In the genomic region with DNA sequence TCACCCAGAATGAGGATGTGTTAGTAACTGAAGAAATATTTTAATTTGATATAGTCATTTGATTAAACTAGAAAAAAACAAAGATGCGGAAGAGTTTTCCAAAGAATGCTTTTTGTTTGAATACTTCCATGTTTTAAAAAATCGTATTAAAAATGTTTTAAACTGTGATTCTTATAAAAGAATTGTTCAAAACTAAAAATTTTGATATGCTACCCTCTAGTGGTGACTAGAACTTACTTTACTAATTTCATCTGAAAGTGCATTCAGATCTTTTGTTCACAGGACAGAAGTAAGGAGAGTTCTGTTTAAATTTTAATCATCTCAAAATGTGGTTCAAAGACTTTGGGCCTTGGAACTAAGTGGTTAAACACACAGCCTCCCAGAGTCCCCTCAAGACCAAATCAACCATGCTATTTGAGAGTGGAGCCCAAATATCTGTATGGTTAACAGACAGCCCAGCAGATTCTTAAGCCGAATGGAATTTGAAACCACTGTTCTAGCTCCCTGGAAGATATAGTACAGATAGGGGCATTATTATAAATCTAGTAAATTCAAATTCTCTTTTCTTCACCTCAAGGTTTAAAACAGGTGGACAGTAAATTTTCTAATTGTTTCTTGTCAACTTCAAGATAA, we compare ENCODE assay signal across 13 cellular contexts. TPM values are rescaled to one million over a fixed set of nuclear protein-coding genes. Genes with fewer than 3 reads are reported as not detected.
DNase-seq lines count a peak whose midpoint lies in the region; ATAC-seq and TF ChIP-seq lines count a peak whose summit lies in the region.
"Had no signal": no experiment of that assay in that cellular context is flagged by ENCODE, and none has a peak within 500 bp of the region (broad histone marks: within the 10 kb centered on the region; RNA-seq: fewer than 3 reads in every experiment).

No MANE protein-coding gene starts in this region.

- no peaks in the 10 kb centered on the region for H3K36me3 ChIP-seq in MM.1S (replicated peaks; ENCODE audit: insufficient read depth, low read length)
- H3K36me3 ChIP-seq: thoracic aorta had no signal

- no peaks in the 10 kb centered on the region for H4K20me1 ChIP-seq in MM.1S (ENCODE audit: insufficient read depth, low read length)

- H3K4me3 Mint-ChIP-seq in brain, result no peak overlapping the region
- H3K4me3 Mint-ChIP-seq in neural crest cell, result no peak overlapping the region
- H3K4me3 Mint-ChIP-seq: activated B cell treated with CpG ODN at 0.5 μM for 24 hours had no signal

- H3K9me3 Mint-ChIP-seq in brain (no peaks in the 10 kb centered on the region), neural crest cell (peaks cover 5% of the 10 kb centered on the region)
- H3K9me3 Mint-ChIP-seq: activated B cell treated with CpG ODN at 0.5 μM for 24 hours had no signal

- no peaks in the 10 kb centered on the region for H3K79me2 ChIP-seq in MM.1S (ENCODE audit: low read length)

- H3K4me1 ChIP-seq in MM.1S (ENCODE audit: low read length), result 0 out of 2 replicates have a peak, but pooled peaks cover 4% of the 10 kb centered on the region

- H3F3A ChIP-seq in MM.1S (ENCODE audit: insufficient read depth, low read length), result no peaks in the 10 kb centered on the region

- no peak overlapping the region for H3K4me3 ChIP-seq in MM.1S (ENCODE audit: low read length)
- H3K4me3 ChIP-seq: thoracic aorta had no signal

- peaks cover 11% of the 10 kb centered on the region for H3K4me1 Mint-ChIP-seq in brain
- H3K4me1 Mint-ChIP-seq in neural crest cell, result peaks cover 8% of the 10 kb centered on the region

- no peak overlapping the region for H3K27ac ChIP-seq in MM.1S (ENCODE audit: low read length)
- H3K27ac ChIP-seq: thoracic aorta had no signal

- no peaks in the 10 kb centered on the region for H3K27me3 ChIP-seq in MM.1S (replicated peaks; ENCODE audit: insufficient read depth, low read length)

- no peak overlapping the region for H3K4me2 ChIP-seq in MM.1S (ENCODE audit: low read depth, low read length)

- H3K27ac Mint-ChIP-seq in brain (no peak overlapping the region), neural crest cell (ENCODE audit: unreplicated experiment) (no peak overlapping the region)
- H3K27ac Mint-ChIP-seq: activated B cell treated with CpG ODN at 0.5 μM for 24 hours had no signal

- H3K27me3 Mint-ChIP-seq in brain, result no peaks in the 10 kb centered on the region
- H3K27me3 Mint-ChIP-seq in neural crest cell (ENCODE audit: low read depth), result no peaks in the 10 kb centered on the region
- H3K27me3 Mint-ChIP-seq: activated B cell treated with CpG ODN at 0.5 μM for 24 hours had no signal

- no peak overlapping the region for H3K9ac ChIP-seq in MM.1S (ENCODE audit: low read length)

- DNase-seq in DMS53 (lab: John Stamatoyannopoulos, UW), result peak; percentile 16
- DNase-seq in DMS53 treated with DMSO at 0.1 percent for 48 hours (lab: John Stamatoyannopoulos, UW; ENCODE audit: unreplicated experiment), result no peak
- DNase-seq in MM.1S, result peak; percentile 29
- no peak for DNase-seq in neural crest cell (ENCODE audit: low read depth, low spot score)
- no peak for DNase-seq in foreskin melanocyte
- DNase-seq: ACHN, activated B cell treated with CpG ODN at 0.5 μM for 24 hours, islet precursor cell, NCI-H2081 had no signal

- H3K9me2 ChIP-seq in MM.1S (replicated peaks; ENCODE audit: insufficient read depth, low read length), result no peaks in the 10 kb centered on the region

- ATAC-seq in HG02973 (IDR thresholded peaks at IDR 0.05; ENCODE audit: unreplicated experiment) (no peak), HG02970 (IDR thresholded peaks at IDR 0.05; ENCODE audit: low FRiP score, unreplicated experiment) (no peak)

- no peak overlapping the region for H2AFZ ChIP-seq in MM.1S (ENCODE audit: low read length)

- H3K36me3 Mint-ChIP-seq in brain (no peaks in the 10 kb centered on the region), neural crest cell (ENCODE audit: low read depth) (no peaks in the 10 kb centered on the region)

- no peaks in the 10 kb centered on the region for H3K9me3 ChIP-seq in MM.1S (replicated peaks; ENCODE audit: insufficient read depth, low read length)
- H3K9me3 ChIP-seq: thoracic aorta had no signal

- TF ChIP-seq CTCF in MM.1S (IDR thresholded peaks at IDR 0.05; ENCODE audit: low read length) (peak; percentile 45), brain (conservative IDR thresholded peaks at IDR 0.05) (peak; percentile 50 to 65), neural crest cell (conservative IDR thresholded peaks at IDR 0.05) (peak; percentile 66)

RNA-seq across cellular contexts. Expression of a gene that starts 45.2 kb away (rescaled TPM):
- polyA plus RNA-seq in brain (ENCODE audit: insufficient read depth, low read depth, low replicate concordance), result 8.1 TPM
- not detected in 2 replicates for total RNA-seq in neural crest cell
- total RNA-seq: activated B cell treated with CpG ODN at 0.5 μM for 24 hours, thoracic aorta had no signal

Comparison
In these comparisons a context has a peak if more than half of its experiments do, and no peak if none do; other contexts are left out.
1. DNase-seq: peak in DMS53 (single experiment) and MM.1S (single experiment); none in DMS53 treated with DMSO at 0.1 percent for 48 hours (single experiment), neural crest cell (single experiment) and foreskin melanocyte (single experiment).
2. Peak in every context shown above with its lines, with median percentiles within 50 percentile points of each other: CTCF ChIP-seq.